ENCODE assay signal across 8 cellular contexts in the genomic region with DNA sequence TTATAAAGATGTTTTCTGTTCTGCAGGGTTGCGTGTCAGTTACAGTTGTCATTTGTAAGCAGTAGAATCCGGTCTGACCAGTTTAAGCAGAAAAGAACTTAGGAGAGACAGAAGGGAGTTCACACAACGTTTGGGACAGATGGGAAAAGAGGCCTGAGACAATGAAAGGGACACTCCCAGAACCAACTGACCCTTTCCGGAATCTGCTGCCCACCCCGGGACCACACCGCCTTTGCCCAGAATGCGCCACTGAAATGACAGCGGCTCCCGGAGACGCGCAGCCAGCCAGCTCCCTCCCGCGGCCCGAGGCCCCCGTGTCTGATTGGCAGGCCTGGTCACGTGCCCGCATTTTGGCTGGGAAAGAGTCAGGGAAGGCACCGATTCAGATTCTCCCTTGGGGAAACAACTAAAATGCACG.
DNase-seq lines count a peak whose midpoint lies in the region; ATAC-seq, FAIRE-seq and TF ChIP-seq lines count a peak whose summit lies in the region.

No MANE protein-coding gene starts in this region.

- no peaks in the 10 kb centered on the region for H3K9me3 ChIP-seq in endothelial cell of umbilical vein (replicated peaks; ENCODE audit: control insufficient read depth, insufficient read depth, low read length)

- dilution Hi-C loops in endothelial cell of umbilical vein (cut with MboI; ENCODE audit: extremely low pct_ligation_motif_present, low sequenced_read_pairs): no loop called here

- peak; percentile 69 for DNase-seq in DMS79 treated with DMSO at 0.1 percent for 48 hours (lab: John Stamatoyannopoulos, UW)
- peak; percentile 83 to 95 for DNase-seq in NCI-H526 (lab: John Stamatoyannopoulos, UW)
- peak; percentile 59 for DNase-seq in activated CD8-positive, alpha-beta memory T cell treated with anti-CD3 and anti-CD28 coated beads, Interleukin-2, amount 50 U/mL, for 4 hours
- peak; percentile 56 for DNase-seq in endothelial cell of umbilical vein (ENCODE audit: low read depth, low spot score)
- peak; percentile 80 for DNase-seq in midbrain (lab: John Stamatoyannopoulos, UW)
- DNase-seq in stimulated activated CD8-positive, alpha-beta memory T cell treated with anti-CD3 and anti-CD28 coated beads, Interleukin-15, amount 100 ng/mL, for 4 hours (ENCODE audit: low read depth in 2 of 2): peak; percentile 10 to 33
- DNase-seq in SKM-1 (lab: John Stamatoyannopoulos, UW; ENCODE audit: unreplicated experiment): no peak

- no TSS peak for BruUV-seq in endothelial cell of umbilical vein (replicated peaks; lab: Mats Ljungman, UMichigan)

- peaks cover 3 to 5% of the 10 kb centered on the region in 2 experiments for H3K27me3 ChIP-seq in endothelial cell of umbilical vein (ENCODE audit: control insufficient read depth in 2 of 2, insufficient read depth in 2 of 2, low read length in 2 of 2)

- CTCF ChIA-PET in endothelial cell of umbilical vein (lab: Charles Lee): interaction anchor here (0.5 to 1.6 kb wide), 7 partner anchors 9 to 786 kb away, joined by 3 to 6 read pairs (median 3); no protein-coding TSS in a partner anchor

- ATAC-seq in HG02840 (IDR thresholded peaks at IDR 0.05; ENCODE audit: low FRiP score, unreplicated experiment): peak; percentile 39

- no peaks in the 10 kb centered on the region for H3K79me2 ChIP-seq in endothelial cell of umbilical vein (ENCODE audit: control insufficient read depth, insufficient read depth, low read length)

- peak overlapping the region; percentile 1 to 47 (median 41) for H3K4me3 ChIP-seq in endothelial cell of umbilical vein (replicated peaks in 1 of 3; ENCODE audit: insufficient read depth in 1 of 3, low read depth in 1 of 3, low read length in 3 of 3)

- TF ChIP-seq POLR2A in endothelial cell of umbilical vein (IDR thresholded peaks at IDR 0.05; ENCODE audit: low read depth, low read length): no peak

- no peaks in the 10 kb centered on the region for H3K4me1 ChIP-seq in endothelial cell of umbilical vein (ENCODE audit: control insufficient read depth, extremely low read depth, insufficient read depth, low read length)

- H3K4me2 ChIP-seq in endothelial cell of umbilical vein (ENCODE audit: insufficient read depth, low read length): peak overlapping the region; percentile 70

- peak overlapping the region; percentile 66 for H2AFZ ChIP-seq in endothelial cell of umbilical vein (ENCODE audit: low read depth, low read length)

- no peaks in the 10 kb centered on the region for H4K20me1 ChIP-seq in endothelial cell of umbilical vein (replicated peaks; ENCODE audit: control insufficient read depth, extremely low read depth, insufficient read depth, low read length)

- TF ChIP-seq CTCF in endothelial cell of umbilical vein (IDR thresholded peaks at IDR 0.05; ENCODE audit: extremely low read depth in 1 of 2, insufficient read depth in 1 of 2, low read depth in 1 of 2, low read length in 2 of 2): no peak

- H3K9me1 ChIP-seq in endothelial cell of umbilical vein (replicated peaks; ENCODE audit: control insufficient read depth, extremely low read depth, insufficient read depth, low read length): no peaks in the 10 kb centered on the region

- POLR2A ChIA-PET in endothelial cell of umbilical vein (lab: Charles Lee): no interaction called here

- H3K9ac ChIP-seq in endothelial cell of umbilical vein (replicated peaks; ENCODE audit: extremely low read depth, insufficient read depth, low read length): peak overlapping the region; percentile 1

- intact Hi-C loops in endothelial cell of umbilical vein (cut with micrococcal nuclease): no loop called here

- no peak overlapping the region for H3K27ac ChIP-seq in endothelial cell of umbilical vein (ENCODE audit: insufficient read depth, low read depth, low read length)

- no peaks in the 10 kb centered on the region for H3K36me3 ChIP-seq in endothelial cell of umbilical vein (ENCODE audit: control insufficient read depth in 2 of 2, extremely low read depth in 1 of 2, insufficient read depth in 2 of 2, low read length in 2 of 2)

- peak; percentile 89 for FAIRE-seq in endothelial cell of umbilical vein (lab: Jason Lieb, UNC)

TF ChIP-seq in endothelial cell of umbilical vein, 7 proteins besides CTCF, POLR2A, EP300 and RAD21:
- TF ChIP-seq, protein P1, sequence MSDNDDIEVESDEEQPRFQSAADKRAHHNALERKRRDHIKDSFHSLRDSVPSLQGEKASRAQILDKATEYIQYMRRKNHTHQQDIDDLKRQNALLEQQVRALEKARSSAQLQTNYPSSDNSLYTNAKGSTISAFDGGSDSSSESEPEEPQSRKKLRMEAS (IDR thresholded peaks at IDR 0.05; ENCODE audit: insufficient read depth, insufficient read length): peak; percentile 83
- TF ChIP-seq MYC (IDR thresholded peaks at IDR 0.05; ENCODE audit: low read depth, low read length) (no peak), EZH2 (IDR thresholded peaks at IDR 0.05; ENCODE audit: borderline replicate concordance, low read depth, low read length, severe bottlenecking) (no peak), POLR2AphosphoS5 (IDR thresholded peaks at IDR 0.05; ENCODE audit: insufficient read depth, low read depth, low read length) (no peak), GATA2 (IDR thresholded peaks at IDR 0.05; ENCODE audit: insufficient read depth, insufficient read length, low read depth, low read length) (no peak), JUN (IDR thresholded peaks at IDR 0.05; ENCODE audit: borderline replicate concordance, insufficient read depth, insufficient read length, low read depth) (no peak), FOS (IDR thresholded peaks at IDR 0.05; ENCODE audit: borderline replicate concordance, insufficient read depth, low read length) (no peak)
TF ChIP-seq in endothelial cell of umbilical vein: peak in this region for 1.
